ENCODE assay signal across 1 cellular context in the genomic region with DNA sequence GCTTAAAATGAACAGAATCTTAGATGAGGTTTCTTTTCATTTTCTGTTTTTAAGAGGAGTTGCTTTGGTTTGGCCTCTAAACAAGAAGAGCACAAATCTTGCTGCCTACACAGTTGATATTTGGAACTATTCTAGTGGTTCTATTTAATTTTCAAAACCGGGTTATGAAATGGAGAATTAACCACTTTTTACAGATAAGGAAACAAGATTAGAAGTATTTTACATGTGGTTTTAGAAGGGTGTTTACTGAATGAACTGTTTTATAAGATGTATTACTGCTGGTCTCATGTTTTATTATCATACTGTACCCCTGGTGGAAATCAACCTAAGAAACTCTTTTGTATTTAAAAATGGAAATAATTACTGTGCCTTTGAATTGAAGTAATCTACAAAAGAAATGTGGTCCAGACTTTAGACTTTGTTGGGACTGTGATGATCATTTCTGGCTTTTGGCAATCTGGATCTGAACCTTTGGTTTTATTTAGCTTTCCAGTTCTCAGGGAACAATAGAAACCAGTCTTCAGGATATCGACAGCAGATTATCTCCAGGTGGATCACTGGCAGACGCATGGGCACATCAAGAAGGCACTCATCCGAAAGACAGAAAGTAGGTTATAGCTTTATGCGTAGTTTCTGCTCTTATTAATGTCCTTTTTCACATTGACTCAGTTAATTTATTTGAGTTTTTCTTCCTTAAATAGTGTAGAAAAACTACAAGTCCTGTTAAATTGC.
TF ChIP-seq lines count a peak whose summit lies in the region.

No MANE protein-coding gene starts in this region.

TF ChIP-seq in SK-N-SH, 30 proteins besides CTCF, POLR2A, EP300 and RAD21:
- TF ChIP-seq FOSL2 (IDR thresholded peaks at IDR 0.05; ENCODE audit: borderline replicate concordance, low read depth) (no peak), GATA2 (CRISPR knock-in tag; IDR thresholded peaks at IDR 0.05) (peak; percentile 85), EZH2phosphoT487 (IDR thresholded peaks at IDR 0.05; ENCODE audit: borderline replicate concordance, low read depth) (no peak), MXI1 (IDR thresholded peaks at IDR 0.05; ENCODE audit: low read depth, low read length) (peak; percentile 76), SIN3A (IDR thresholded peaks at IDR 0.05; ENCODE audit: borderline replicate concordance, low read depth, low read length) (no peak), TCF12 (IDR thresholded peaks at IDR 0.05) (0 out of 2 replicates have a peak, but pooled peaks have one; percentile 12), RFX5 (IDR thresholded peaks at IDR 0.05; ENCODE audit: low read length) (no peak), RCOR1 (IDR thresholded peaks at IDR 0.05; ENCODE audit: low read length) (peak; percentile 42; the same call in 1 of the 2 replicates), TAF1 (IDR thresholded peaks at IDR 0.05; ENCODE audit: borderline replicate concordance, low read depth, low read length) (no peak), NRF1 (IDR thresholded peaks at IDR 0.05; ENCODE audit: low read depth, low read length) (no peak), RXRA (IDR thresholded peaks at IDR 0.05; ENCODE audit: borderline replicate concordance, low read depth) (no peak)
